Comparison of ENCODE assay signal across 17 cellular contexts in the genomic region with DNA sequence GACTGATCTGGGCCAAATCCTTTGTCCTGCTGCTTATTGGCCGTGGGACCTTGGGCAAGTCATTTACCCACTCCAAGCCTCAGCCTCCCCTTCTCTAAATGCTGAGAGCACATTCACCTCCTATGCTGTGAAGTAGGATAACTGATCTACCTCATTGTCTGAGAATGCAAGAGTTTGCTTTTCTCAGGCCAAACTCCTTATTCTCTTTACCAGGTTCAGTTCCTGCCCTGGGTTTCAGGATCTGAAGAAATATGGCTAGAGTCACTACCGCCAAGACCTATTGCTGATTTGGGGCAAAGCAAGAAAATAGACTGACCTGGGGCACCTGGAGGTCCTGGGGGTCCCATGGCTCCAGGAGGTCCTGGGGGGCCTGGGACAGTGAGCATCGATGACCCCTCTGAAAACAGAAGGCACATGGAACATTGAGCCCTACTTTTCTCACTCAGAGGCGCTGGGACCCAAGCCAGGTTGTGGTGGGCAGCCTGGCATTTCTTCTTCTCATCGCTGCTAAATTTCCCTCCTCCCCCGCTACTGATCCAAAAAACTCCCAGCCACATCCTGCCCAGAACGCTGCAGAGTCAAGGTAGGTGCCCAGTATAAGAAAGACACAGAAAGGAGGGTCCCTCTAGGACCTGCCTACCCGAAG. TPM values are rescaled to one million over a fixed set of nuclear protein-coding genes. Genes with fewer than 3 reads are reported as not detected.
DNase-seq lines count a peak whose midpoint lies in the region; ATAC-seq and TF ChIP-seq lines count a peak whose summit lies in the region.
"Had no signal": no experiment of that assay in that cellular context is flagged by ENCODE, and none has a peak within 500 bp of the region (broad histone marks: within the 10 kb centered on the region; RNA-seq: fewer than 3 reads in every experiment).

No MANE protein-coding gene starts in this region.

- H3K27ac Mint-ChIP-seq in activated T-cell treated with anti-CD3 and anti-CD28 coated beads, Interleukin-2, amount 50 U/mL, for 72 hours, result peak overlapping the region; percentile 43
- H3K27ac Mint-ChIP-seq in activated CD4-positive, alpha-beta T cell treated with anti-CD3 and anti-CD28 coated beads for 36 hours, result no peak overlapping the region

- H3K4me3 ChIP-seq in choroid plexus epithelial cell (ENCODE audit: low read depth, low read length), result no peak overlapping the region
- H3K4me3 ChIP-seq: GM12878, SJCRH30 had no signal

- intact Hi-C loops in activated CD4-positive, alpha-beta T cell treated with anti-CD3 and anti-CD28 coated beads for 36 hours (cut with DNase I, micrococcal nuclease), result loop anchor here in 1 of 2 experiments (10.0 kb wide), 1 partner anchor 161 kb away; no protein-coding TSS in a partner anchor
- intact Hi-C loops in left colon (cut with DNase I, micrococcal nuclease), result no loop called here

- CTCF ChIA-PET in activated CD4-positive, alpha-beta T cell treated with anti-CD3 and anti-CD28 coated beads for 36 hours (lab: Charles Lee), result interaction anchor here (0.8 kb wide), 1 partner anchor 16 kb away, joined by 3 read pairs; no protein-coding TSS in a partner anchor

- POLR2A ChIA-PET in activated CD4-positive, alpha-beta T cell treated with anti-CD3 and anti-CD28 coated beads for 36 hours (lab: Charles Lee), result no interaction called here

- no peak for ATAC-seq in activated T-cell treated with anti-CD3 and anti-CD28 coated beads, Interleukin-2, amount 50 U/mL, for 72 hours (replicated peaks in 1 of 2)
- no peak for ATAC-seq in activated T-cell treated with anti-CD3 and anti-CD28 coated beads, Interleukin-2, amount 50 U/mL, for 4 hours
- ATAC-seq in GM21619 (IDR thresholded peaks at IDR 0.05; ENCODE audit: unreplicated experiment) (peak; percentile 69), left colon (no peak)
- no peak for ATAC-seq in activated CD4-positive, alpha-beta T cell treated with anti-CD3 and anti-CD28 coated beads for 36 hours
- ATAC-seq: GM12878 had no signal

- H3K4me3 Mint-ChIP-seq in activated T-cell treated with anti-CD3 and anti-CD28 coated beads, Interleukin-2, amount 50 U/mL, for 72 hours, result no peak overlapping the region
- H3K4me3 Mint-ChIP-seq in activated T-cell treated with anti-CD3 and anti-CD28 coated beads, Interleukin-2, amount 50 U/mL, for 4 hours, result no peak overlapping the region
- H3K4me3 Mint-ChIP-seq in activated CD4-positive, alpha-beta T cell treated with anti-CD3 and anti-CD28 coated beads for 36 hours, result no peak overlapping the region

- DNase-seq in activated T-cell treated with anti-CD3 and anti-CD28 coated beads, Interleukin-2, amount 50 U/mL, for 72 hours, result no peak
- no peak for DNase-seq in activated T-cell treated with anti-CD3 and anti-CD28 coated beads, Interleukin-2, amount 50 U/mL, for 4 hours
- DNase-seq in choroid plexus epithelial cell (ENCODE audit: low read depth) (peak; percentile 25), left colon (no peak)
- DNase-seq in activated CD4-positive, alpha-beta T cell treated with anti-CD3 and anti-CD28 coated beads for 36 hours, result no peak
- DNase-seq in activated effector memory CD4-positive, alpha-beta T cell treated with anti-CD3 and anti-CD28 coated beads, Interleukin-2, amount 50 U/mL, for 16 hours, result no peak
- DNase-seq: C1 segment of cervical spinal cord, DMS79 treated with DMSO at 0.1 percent for 48 hours, HCEC 1CT, NCI-H1930, NCI-H2171 treated with DMSO at 0.1 percent for 48 hours, NCI-H446 treated with DMSO at 0.1 percent for 48 hours, NCI-H748 treated with DMSO at 0.1 percent for 48 hours, RPMI8226, SJCRH30 had no signal

- H3K36me3 Mint-ChIP-seq in activated T-cell treated with anti-CD3 and anti-CD28 coated beads, Interleukin-2, amount 50 U/mL, for 72 hours (ENCODE audit: insufficient read depth in 2 of 2), result no peaks in the 10 kb centered on the region
- no peaks in the 10 kb centered on the region for H3K36me3 Mint-ChIP-seq in activated T-cell treated with anti-CD3 and anti-CD28 coated beads, Interleukin-2, amount 50 U/mL, for 4 hours (ENCODE audit: insufficient read depth)
- no peaks in the 10 kb centered on the region for H3K36me3 Mint-ChIP-seq in activated CD4-positive, alpha-beta T cell treated with anti-CD3 and anti-CD28 coated beads for 36 hours (ENCODE audit: low read depth)

- H3K4me1 Mint-ChIP-seq in activated T-cell treated with anti-CD3 and anti-CD28 coated beads, Interleukin-2, amount 50 U/mL, for 72 hours (ENCODE audit: low read depth), result no peaks in the 10 kb centered on the region
- H3K4me1 Mint-ChIP-seq in activated T-cell treated with anti-CD3 and anti-CD28 coated beads, Interleukin-2, amount 50 U/mL, for 4 hours (ENCODE audit: low read depth), result no peaks in the 10 kb centered on the region
- no peaks in the 10 kb centered on the region for H3K4me1 Mint-ChIP-seq in activated CD4-positive, alpha-beta T cell treated with anti-CD3 and anti-CD28 coated beads for 36 hours

- TF ChIP-seq CTCF in choroid plexus epithelial cell (conservative IDR thresholded peaks at IDR 0.05; ENCODE audit: low read depth, low read length), result no peak

- H3K27me3 Mint-ChIP-seq in activated T-cell treated with anti-CD3 and anti-CD28 coated beads, Interleukin-2, amount 50 U/mL, for 72 hours (ENCODE audit: low read depth), result peaks cover 2% of the 10 kb centered on the region
- H3K27me3 Mint-ChIP-seq in activated T-cell treated with anti-CD3 and anti-CD28 coated beads, Interleukin-2, amount 50 U/mL, for 4 hours (ENCODE audit: low read depth), result no peaks in the 10 kb centered on the region
- H3K27me3 Mint-ChIP-seq in activated CD4-positive, alpha-beta T cell treated with anti-CD3 and anti-CD28 coated beads for 36 hours, result peaks cover under 1% of the 10 kb centered on the region

- H3K9me3 Mint-ChIP-seq in activated T-cell treated with anti-CD3 and anti-CD28 coated beads, Interleukin-2, amount 50 U/mL, for 72 hours, result no peaks in the 10 kb centered on the region
- no peaks in the 10 kb centered on the region for H3K9me3 Mint-ChIP-seq in activated T-cell treated with anti-CD3 and anti-CD28 coated beads, Interleukin-2, amount 50 U/mL, for 4 hours
- no peaks in the 10 kb centered on the region for H3K9me3 Mint-ChIP-seq in activated CD4-positive, alpha-beta T cell treated with anti-CD3 and anti-CD28 coated beads for 36 hours (ENCODE audit: low read depth)

RNA-seq across cellular contexts. Expression of a gene that starts 42.4 kb away (rescaled TPM):
- total RNA-seq in activated T-cell treated with anti-CD3 and anti-CD28 coated beads, Interleukin-2, amount 50 U/mL, for 72 hours, result not detected
- total RNA-seq in activated T-cell treated with anti-CD3 and anti-CD28 coated beads, Interleukin-2, amount 50 U/mL, for 4 hours, result under 1 TPM in 1 of 3 donors, not detected in 2; 0.23 TPM
- not detected for total RNA-seq in activated CD4-positive, alpha-beta T cell treated with anti-CD3 and anti-CD28 coated beads for 36 hours
- 100 to 1,000 TPM; 159 to 328 TPM for total RNA-seq in left colon
- total RNA-seq: GM12878, SJCRH30 had no signal

Comparison
In these comparisons a context has a peak if more than half of its experiments do, and no peak if none do; other contexts are left out.
1. RNA of a gene that starts 42.4 kb away (total RNA-seq): 159 to 328 TPM in left colon; 0.23 TPM in activated T-cell treated with anti-CD3 and anti-CD28 coated beads, Interleukin-2, amount 50 U/mL, for 4 hours, not detected in activated T-cell treated with anti-CD3 and anti-CD28 coated beads, Interleukin-2, amount 50 U/mL, for 72 hours and not detected in activated CD4-positive, alpha-beta T cell treated with anti-CD3 and anti-CD28 coated beads for 36 hours; every median in the first group is over 100 times any median in the second.